ENCODE assay signal across 29 cellular contexts in the genomic region with DNA sequence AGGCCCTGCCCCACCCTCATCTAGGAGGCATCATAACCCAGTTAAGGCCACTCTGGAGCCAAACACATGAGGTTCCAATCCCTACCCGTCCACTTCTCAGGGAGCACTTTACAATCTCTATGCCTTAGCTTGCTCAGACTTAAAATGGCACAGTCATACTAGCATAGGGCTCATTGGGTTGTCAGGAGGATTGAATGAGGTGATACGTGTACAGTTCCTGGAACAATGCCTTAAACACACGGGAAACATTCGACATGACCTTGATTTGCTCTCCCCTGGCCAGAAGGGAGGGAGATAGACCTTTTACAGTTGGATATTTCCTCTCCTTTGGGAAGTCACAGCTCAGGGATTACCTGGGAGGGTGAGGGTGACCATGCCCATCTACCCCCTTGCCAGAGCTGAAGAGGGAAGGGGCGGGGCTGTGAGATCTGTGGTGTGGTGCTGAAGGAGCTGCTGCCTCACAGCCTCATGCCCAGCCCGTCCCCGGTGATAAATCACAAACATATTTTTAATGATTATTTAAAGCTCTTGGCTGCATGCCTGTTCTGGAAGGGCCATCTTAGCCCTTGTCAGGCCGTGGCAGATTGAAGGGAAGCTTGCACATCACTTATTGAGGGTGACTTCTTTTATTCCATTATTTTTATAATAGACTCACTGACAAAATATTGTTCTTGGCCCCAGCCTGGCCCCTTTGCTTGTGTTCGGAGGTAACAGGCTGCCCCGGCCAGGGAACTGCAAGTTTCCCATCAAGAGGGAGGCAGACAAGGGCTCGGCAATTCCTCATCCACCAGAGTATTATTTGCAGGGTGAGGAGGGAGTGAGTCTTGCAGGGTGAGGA.
DNase-seq lines count a peak whose midpoint lies in the region; ATAC-seq and TF ChIP-seq lines count a peak whose summit lies in the region.
"Had no signal": no experiment of that assay in that cellular context is flagged by ENCODE, and none has a peak within 500 bp of the region (broad histone marks: within the 10 kb centered on the region; RNA-seq: fewer than 3 reads in every experiment).

No MANE protein-coding gene starts in this region.

- CTCF ChIA-PET in activated naive CD4-positive, alpha-beta T cell treated with anti-CD3 and anti-CD28 coated beads, Interleukin-2, amount 10 ng/mL, durations not matched to agents 7 days and 5 days (lab: Charles Lee) = interaction anchor here (1.9 kb wide), 1 partner anchor 89 kb away, joined by 5 read pairs; no protein-coding TSS in a partner anchor
- CTCF ChIA-PET in PC-9 (lab: Charles Lee) = interaction anchor here (0.6 kb wide), 1 partner anchor 49 kb away, joined by 3 read pairs; no protein-coding TSS in a partner anchor

- H3F3A ChIP-seq in PC-9 (ENCODE audit: insufficient read depth, low read depth) = no peaks in the 10 kb centered on the region

- H3K36me3 ChIP-seq in tibial artery (no peaks in the 10 kb centered on the region), PC-9 (ENCODE audit: low read depth) (no peaks in the 10 kb centered on the region)
- H3K36me3 ChIP-seq: BE2C, left lung, MG63, neural progenitor cell, prostate gland, SJCRH30, tibial nerve had no signal

- no peak overlapping the region for H3K4me2 ChIP-seq in PC-9
- H3K4me2 ChIP-seq: neural progenitor cell had no signal

- no peak overlapping the region for H2AFZ ChIP-seq in PC-9
- H2AFZ ChIP-seq: neural progenitor cell had no signal

- BruUV-seq in PC-9 (replicated peaks; lab: Mats Ljungman, UMichigan) = no TSS peak

- H3K9me3 ChIP-seq in tibial artery (no peaks in the 10 kb centered on the region), PC-9 (ENCODE audit: insufficient read depth, low read depth) (no peaks in the 10 kb centered on the region)
- H3K9me3 ChIP-seq: BE2C, left lung, MG63, prostate gland, SJCRH30 had no signal

- H3K36me3 Mint-ChIP-seq in activated naive CD4-positive, alpha-beta T cell treated with anti-CD3 and anti-CD28 coated beads, Interleukin-2, amount 10 ng/mL, durations not matched to agents 7 days and 5 days = no peaks in the 10 kb centered on the region
- H3K36me3 Mint-ChIP-seq in activated naive CD4-positive, alpha-beta T cell treated with anti-CD3 and anti-CD28 coated beads, Interleukin-2, amount 50 U/mL, for 72 hours = no peaks in the 10 kb centered on the region
- no peaks in the 10 kb centered on the region for H3K36me3 Mint-ChIP-seq in mesothelial cell of epicardium
- H3K36me3 Mint-ChIP-seq: brain; neural progenitor cell; stimulated activated naive B cell treated with anti-CD40 and anti-IgM and Interleukin-4, amounts not matched to agents 10 μg/mL and 1 μg/mL and 100 μg/mL, for 72 hours; T-cell had no signal

- no peak for ATAC-seq in activated naive CD4-positive, alpha-beta T cell treated with anti-CD3 and anti-CD28 coated beads, Interleukin-2, amount 50 U/mL, for 72 hours
- ATAC-seq: activated CD4-positive, alpha-beta T cell treated with anti-CD3 and anti-CD28 coated beads for 36 hours; activated T-cell treated with anti-CD3 and anti-CD28 coated beads, Interleukin-2, amount 50 U/mL, for 72 hours; K562; left lung; stimulated activated naive B cell treated with anti-CD40 and anti-IgM and Interleukin-4, amounts not matched to agents 10 μg/mL and 1 μg/mL and 100 μg/mL, for 72 hours; T-cell had no signal

- H3K4me1 ChIP-seq in tibial artery = peaks cover 0 to 27% (median 11%) of the 10 kb centered on the region in 4 donors
- no peaks in the 10 kb centered on the region for H3K4me1 ChIP-seq in PC-9 (replicated peaks; ENCODE audit: insufficient read depth)
- H3K4me1 ChIP-seq: BE2C, left lung, neural progenitor cell, prostate gland, SJCRH30 had no signal

- H3K4me3 Mint-ChIP-seq in activated naive CD4-positive, alpha-beta T cell treated with anti-CD3 and anti-CD28 coated beads, Interleukin-2, amount 10 ng/mL, durations not matched to agents 7 days and 5 days = no peak overlapping the region
- H3K4me3 Mint-ChIP-seq in mesothelial cell of epicardium = no peak overlapping the region
- H3K4me3 Mint-ChIP-seq: activated CD4-positive, alpha-beta T cell treated with anti-CD3 and anti-CD28 coated beads for 36 hours; activated T-cell treated with anti-CD3 and anti-CD28 coated beads, Interleukin-2, amount 50 U/mL, for 72 hours; brain; neural progenitor cell; stimulated activated naive B cell treated with anti-CD40 and anti-IgM and Interleukin-4, amounts not matched to agents 10 μg/mL and 1 μg/mL and 100 μg/mL, for 72 hours; T-cell had no signal

- no peaks in the 10 kb centered on the region for H3K79me2 ChIP-seq in PC-9 (ENCODE audit: low read depth)

- H3K9me2 ChIP-seq in PC-9 (ENCODE audit: insufficient read depth) = no peaks in the 10 kb centered on the region

- H3K27ac ChIP-seq in tibial artery (peak overlapping the region; percentile 78 to 81), PC-9 (no peak overlapping the region)
- H3K27ac ChIP-seq: left lung, neural progenitor cell, prostate gland, SJCRH30, skin epidermis had no signal

- H3K4me3 ChIP-seq in tibial artery (no peak overlapping the region), PC-9 (no peak overlapping the region)
- H3K4me3 ChIP-seq: K562, left lung, MG63, neural progenitor cell, prostate gland, SJCRH30, skin epidermis, tibial nerve had no signal

- TF ChIP-seq CTCF in mesothelial cell of epicardium (IDR thresholded peaks at IDR 0.05; ENCODE audit: unreplicated experiment) = no peak
- TF ChIP-seq CTCF in tibial artery (IDR thresholded peaks at IDR 0.05) = no peak
- TF ChIP-seq CTCF in PC-9 (conservative IDR thresholded peaks at IDR 0.05) = no peak

- POLR2A ChIA-PET in PC-9 (lab: Charles Lee; ENCODE audit: unreplicated experiment) = no interaction called here

- no peaks in the 10 kb centered on the region for H3K27me3 ChIP-seq in tibial artery
- no peaks in the 10 kb centered on the region for H3K27me3 ChIP-seq in PC-9 (ENCODE audit: insufficient read depth, low read depth)
- H3K27me3 ChIP-seq: BE2C, MG63, tibial nerve had no signal

- DNase-seq in activated naive CD4-positive, alpha-beta T cell treated with anti-CD3 and anti-CD28 coated beads, Interleukin-2, amount 10 ng/mL, durations not matched to agents 7 days and 5 days = no peak
- DNase-seq in activated naive CD4-positive, alpha-beta T cell treated with anti-CD3 and anti-CD28 coated beads, Interleukin-2, amount 50 U/mL, for 72 hours (ENCODE audit: low spot score in 2 of 2) = no peak
- DNase-seq in brain pericyte (ENCODE audit: low read depth, low spot score) (peak; percentile 66), mesothelial cell of epicardium (ENCODE audit: low spot score in 2 of 2, unreplicated experiment in 2 of 2) (no peak), tibial artery (peak; percentile 72 to 90), PC-9 (no peak), COLO829 (ENCODE audit: low spot score) (no peak)
- no peak for DNase-seq in activated CD4-positive, alpha-beta T cell treated with anti-CD3 and anti-CD28 coated beads for 48 hours
- DNase-seq: activated CD4-positive, alpha-beta T cell treated with anti-CD3 and anti-CD28 coated beads for 36 hours; activated naive CD4-positive, alpha-beta T cell treated with anti-CD3 and anti-CD28 coated beads, Interleukin-2, amount 50 U/mL, for 16 hours; activated T-cell treated with anti-CD3 and anti-CD28 coated beads, Interleukin-2, amount 50 U/mL, for 72 hours; BE2C; COR-L47; cortex of kidney; glutamatergic neuron; left lung; MG63; NCI-H1694; NCI-H226; NCI-H82; SJCRH30; stimulated activated naive B cell treated with anti-CD40 and anti-IgM and Interleukin-4, amounts not matched to agents 10 μg/mL and 1 μg/mL and 100 μg/mL, for 72 hours; T-cell had no signal

- H3K27me3 Mint-ChIP-seq in activated naive CD4-positive, alpha-beta T cell treated with anti-CD3 and anti-CD28 coated beads, Interleukin-2, amount 10 ng/mL, durations not matched to agents 7 days and 5 days = peaks cover 52% of the 10 kb centered on the region
- peaks cover 74% of the 10 kb centered on the region for H3K27me3 Mint-ChIP-seq in mesothelial cell of epicardium (ENCODE audit: low read depth)

- intact Hi-C loops in tibial artery (cut with DNase I; ENCODE audit: low total_unique reads) = no loop called here
- intact Hi-C loops in PC-9 (cut with micrococcal nuclease; ENCODE audit: unreplicated experiment) = no loop called here

- H4K20me1 ChIP-seq in PC-9 (ENCODE audit: insufficient read depth) = no peaks in the 10 kb centered on the region

- H3K4me1 Mint-ChIP-seq in activated naive CD4-positive, alpha-beta T cell treated with anti-CD3 and anti-CD28 coated beads, Interleukin-2, amount 10 ng/mL, durations not matched to agents 7 days and 5 days = no peaks in the 10 kb centered on the region
- peaks cover 37% of the 10 kb centered on the region for H3K4me1 Mint-ChIP-seq in mesothelial cell of epicardium
- H3K4me1 Mint-ChIP-seq: activated CD4-positive, alpha-beta T cell treated with anti-CD3 and anti-CD28 coated beads for 36 hours; brain; stimulated activated naive B cell treated with anti-CD40 and anti-IgM and Interleukin-4, amounts not matched to agents 10 μg/mL and 1 μg/mL and 100 μg/mL, for 72 hours; T-cell had no signal

- no peaks in the 10 kb centered on the region for H3K9me3 Mint-ChIP-seq in activated naive CD4-positive, alpha-beta T cell treated with anti-CD3 and anti-CD28 coated beads, Interleukin-2, amount 10 ng/mL, durations not matched to agents 7 days and 5 days
- H3K9me3 Mint-ChIP-seq in activated naive CD4-positive, alpha-beta T cell treated with anti-CD3 and anti-CD28 coated beads, Interleukin-2, amount 50 U/mL, for 72 hours = no peaks in the 10 kb centered on the region
- no peaks in the 10 kb centered on the region for H3K9me3 Mint-ChIP-seq in mesothelial cell of epicardium
- H3K9me3 Mint-ChIP-seq: activated T-cell treated with anti-CD3 and anti-CD28 coated beads, Interleukin-2, amount 50 U/mL, for 72 hours; neural progenitor cell; stimulated activated naive B cell treated with anti-CD40 and anti-IgM and Interleukin-4, amounts not matched to agents 10 μg/mL and 1 μg/mL and 100 μg/mL, for 72 hours; T-cell had no signal

- H3K27ac Mint-ChIP-seq in activated naive CD4-positive, alpha-beta T cell treated with anti-CD3 and anti-CD28 coated beads, Interleukin-2, amount 10 ng/mL, durations not matched to agents 7 days and 5 days = peak overlapping the region; percentile 26
- no peak overlapping the region for H3K27ac Mint-ChIP-seq in activated naive CD4-positive, alpha-beta T cell treated with anti-CD3 and anti-CD28 coated beads, Interleukin-2, amount 50 U/mL, for 72 hours
- peak overlapping the region; percentile 88 for H3K27ac Mint-ChIP-seq in mesothelial cell of epicardium
- H3K27ac Mint-ChIP-seq: activated CD4-positive, alpha-beta T cell treated with anti-CD3 and anti-CD28 coated beads for 36 hours; activated T-cell treated with anti-CD3 and anti-CD28 coated beads, Interleukin-2, amount 50 U/mL, for 72 hours; brain; neural progenitor cell; stimulated activated naive B cell treated with anti-CD40 and anti-IgM and Interleukin-4, amounts not matched to agents 10 μg/mL and 1 μg/mL and 100 μg/mL, for 72 hours; T-cell had no signal

Comparison
In these comparisons a context has a peak if more than half of its experiments do, and no peak if none do; other contexts are left out.
1. H3K27ac Mint-ChIP-seq: peak in activated naive CD4-positive, alpha-beta T cell treated with anti-CD3 and anti-CD28 coated beads, Interleukin-2, amount 10 ng/mL, durations not matched to agents 7 days and 5 days (single experiment) and mesothelial cell of epicardium (single experiment); none in activated naive CD4-positive, alpha-beta T cell treated with anti-CD3 and anti-CD28 coated beads, Interleukin-2, amount 50 U/mL, for 72 hours (0 of 2).
2. DNase-seq: peak in brain pericyte (single experiment) and tibial artery (2 of 2); none in activated naive CD4-positive, alpha-beta T cell treated with anti-CD3 and anti-CD28 coated beads, Interleukin-2, amount 10 ng/mL, durations not matched to agents 7 days and 5 days (single experiment), activated naive CD4-positive, alpha-beta T cell treated with anti-CD3 and anti-CD28 coated beads, Interleukin-2, amount 50 U/mL, for 72 hours (0 of 2), mesothelial cell of epicardium (0 of 2), PC-9 (0 of 2), COLO829 (single experiment) and activated CD4-positive, alpha-beta T cell treated with anti-CD3 and anti-CD28 coated beads for 48 hours (single experiment).